ENCODE assay signal across 8 cellular contexts in genomic region chr5:10762178-10762775, GRCh38. TPM values are rescaled to one million over a fixed set of nuclear protein-coding genes. Genes with fewer than 3 reads are reported as not detected.
A peak's percentile ranks its signal among the peaks of the same experiment; 100 is the strongest.
DNase-seq lines count a peak whose midpoint lies in the region; ATAC-seq lines count a peak whose summit lies in the region.

No MANE protein-coding gene starts in this region.

- POLR2A ChIA-PET in naive thymus-derived CD8-positive, alpha-beta T cell (lab: Charles Lee): no interaction called here

- H3K4me1 ChIP-seq in BLaER1 treated with 17β-estradiol and CSF1 and Interleukin-3, amounts not matched to agents 10 nM and 100 nM: peaks cover 43 to 47% (median 45%) of the 10 kb centered on the region in 10 experiments
- no peaks in the 10 kb centered on the region for H3K4me1 ChIP-seq in endocrine pancreas (ENCODE audit: control insufficient read depth, insufficient read depth, low read length)

- H3K4me2 ChIP-seq in BLaER1 treated with 17β-estradiol and CSF1 and Interleukin-3, amounts not matched to agents 10 nM and 100 nM: peak overlapping the region; percentile 81 to 95 (median 90)

- peaks cover 0 to 8% (median 0%) of the 10 kb centered on the region in 5 donors for H3K27me3 Mint-ChIP-seq in naive thymus-derived CD8-positive, alpha-beta T cell

- peak; percentile 90 for DNase-seq in NOMO-1 treated with dmso at 0.1 percent for 144 hours (lab: John Stamatoyannopoulos, UW; ENCODE audit: unreplicated experiment)
- peak in 1 of 10 donors; percentile 6 for DNase-seq in naive thymus-derived CD8-positive, alpha-beta T cell
- DNase-seq in MG63: no peak

- H3K4me1 Mint-ChIP-seq in naive thymus-derived CD8-positive, alpha-beta T cell: peaks cover 21 to 49% (median 49%) of the 10 kb centered on the region in 4 donors

- peaks cover 15 to 30% (median 25%) of the 10 kb centered on the region in 11 experiments; a peak in 20 of 22 replicates for H4K20me1 ChIP-seq in BLaER1 treated with 17β-estradiol and CSF1 and Interleukin-3, amounts not matched to agents 10 nM and 100 nM

- H3K27ac ChIP-seq in BLaER1 treated with 17β-estradiol and CSF1 and Interleukin-3, amounts not matched to agents 10 nM and 100 nM: peak overlapping the region; percentile 91 to 99 (median 98); a peak in 21 of 22 replicates

- no peak for ATAC-seq in naive thymus-derived CD8-positive, alpha-beta T cell
- ATAC-seq in GM21515 (IDR thresholded peaks at IDR 0.05; ENCODE audit: unreplicated experiment) (no peak), HG03565 (IDR thresholded peaks at IDR 0.05; ENCODE audit: unreplicated experiment) (no peak), HG02798 (IDR thresholded peaks at IDR 0.05; ENCODE audit: poor library complexity, unreplicated experiment) (no peak)

- peaks cover 0 to 5% (median 0%) of the 10 kb centered on the region in 3 donors for H3K36me3 Mint-ChIP-seq in naive thymus-derived CD8-positive, alpha-beta T cell

- peak overlapping the region in 10 of 11 experiments; percentile 93 to 97 (median 94); a peak in 19 of 22 replicates for H3K9ac ChIP-seq in BLaER1 treated with 17β-estradiol and CSF1 and Interleukin-3, amounts not matched to agents 10 nM and 100 nM
- H3K9ac ChIP-seq in endocrine pancreas (ENCODE audit: control insufficient read depth, insufficient read depth, low read length): no peak overlapping the region

- no peaks in the 10 kb centered on the region for H3K27me3 ChIP-seq in BLaER1 treated with 17β-estradiol and CSF1 and Interleukin-3, amounts not matched to agents 10 nM and 100 nM
- H3K27me3 ChIP-seq in endocrine pancreas (ENCODE audit: control insufficient read depth, insufficient read depth, low read length): no peaks in the 10 kb centered on the region
- H3K27me3 ChIP-seq in MG63: no peaks in the 10 kb centered on the region

- peaks cover 0 to 23% (median 16%) of the 10 kb centered on the region in 11 experiments; a peak in 13 of 22 replicates for H3K36me3 ChIP-seq in BLaER1 treated with 17β-estradiol and CSF1 and Interleukin-3, amounts not matched to agents 10 nM and 100 nM
- H3K36me3 ChIP-seq in endocrine pancreas (ENCODE audit: control insufficient read depth, insufficient read depth, low read length): no peaks in the 10 kb centered on the region
- peaks cover 2% of the 10 kb centered on the region for H3K36me3 ChIP-seq in MG63

- H3K9me3 ChIP-seq in BLaER1 treated with 17β-estradiol and CSF1 and Interleukin-3, amounts not matched to agents 10 nM and 100 nM (replicated peaks in 1 of 11): no peaks in the 10 kb centered on the region
- H3K9me3 ChIP-seq in endocrine pancreas (ENCODE audit: control insufficient read depth, low read length) (no peaks in the 10 kb centered on the region), MG63 (no peaks in the 10 kb centered on the region)

- peak overlapping the region; percentile 75 to 91 (median 82) for H3K4me3 Mint-ChIP-seq in naive thymus-derived CD8-positive, alpha-beta T cell

- no peaks in the 10 kb centered on the region for H3K9me3 Mint-ChIP-seq in naive thymus-derived CD8-positive, alpha-beta T cell

- peak overlapping the region; percentile 61 to 95 (median 90) for H3K27ac Mint-ChIP-seq in naive thymus-derived CD8-positive, alpha-beta T cell

- H3K4me3 ChIP-seq in BLaER1 treated with 17β-estradiol and CSF1 and Interleukin-3, amounts not matched to agents 10 nM and 100 nM: peak overlapping the region in 7 of 10 experiments; percentile 66 to 96 (median 87); a peak in 12 of 20 replicates
- H3K4me3 ChIP-seq in endocrine pancreas (ENCODE audit: control insufficient read depth, insufficient read depth, low read length): peak overlapping the region; percentile 1
- no peak overlapping the region for H3K4me3 ChIP-seq in MG63

RNA-seq across cellular contexts. Expression of gene DAP, which starts 1.2 kb away (rescaled TPM):
- 10 to 100 TPM; 31.0 to 32.3 TPM for total RNA-seq in naive thymus-derived CD8-positive, alpha-beta T cell
- polyA plus RNA-seq in naive thymus-derived CD8-positive, alpha-beta T cell: 10 to 100 TPM; 42.7 to 71.9 (median 53.0) TPM
- 20.1 and 26.4 TPM in 2 replicates for total RNA-seq in MG63 (2014; rRNA removed; shearing (Covaris generic); ENCODE audit: low replicate concordance)
